ENCODE assay signal across 1 cellular context in the genomic region with DNA sequence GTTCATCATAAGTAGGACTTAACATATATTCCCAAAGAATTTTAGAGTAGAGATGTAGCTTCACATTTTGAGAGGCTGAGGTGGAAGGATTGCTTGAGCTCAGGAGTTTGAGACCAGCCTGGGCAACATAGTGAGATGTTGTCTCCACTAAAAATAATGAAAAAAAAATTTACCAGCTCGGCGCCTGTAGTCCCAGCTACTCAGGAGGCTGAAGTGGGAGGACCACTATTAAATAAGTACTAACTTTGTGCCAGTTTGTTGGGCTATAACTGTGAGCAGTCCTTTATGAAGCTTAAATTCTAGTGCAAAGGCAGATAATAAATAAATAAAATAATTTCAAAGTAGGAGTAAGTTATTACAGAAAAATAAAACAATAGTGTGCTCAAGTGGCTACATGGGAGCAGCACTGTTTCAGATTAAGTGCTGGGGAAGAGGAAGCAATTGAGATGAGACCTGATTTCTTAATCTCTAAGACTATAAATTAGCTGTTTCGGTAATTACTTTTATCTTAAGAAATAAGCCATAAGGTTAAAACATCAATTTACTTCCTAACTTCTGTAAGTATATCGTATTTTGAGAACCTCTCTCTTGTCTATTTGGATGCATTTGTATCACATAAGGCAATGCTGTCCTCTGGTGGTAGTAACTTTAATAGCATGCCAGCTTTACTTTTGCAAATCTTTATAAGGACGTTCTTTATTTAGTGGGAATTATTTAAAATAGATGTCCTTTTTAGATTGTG.
TF ChIP-seq lines count a peak whose summit lies in the region.

No MANE protein-coding gene starts in this region.

TF ChIP-seq in GM23338, 12 proteins besides CTCF, POLR2A, EP300 and RAD21 (continued from another document):
- TF ChIP-seq, protein P1, sequence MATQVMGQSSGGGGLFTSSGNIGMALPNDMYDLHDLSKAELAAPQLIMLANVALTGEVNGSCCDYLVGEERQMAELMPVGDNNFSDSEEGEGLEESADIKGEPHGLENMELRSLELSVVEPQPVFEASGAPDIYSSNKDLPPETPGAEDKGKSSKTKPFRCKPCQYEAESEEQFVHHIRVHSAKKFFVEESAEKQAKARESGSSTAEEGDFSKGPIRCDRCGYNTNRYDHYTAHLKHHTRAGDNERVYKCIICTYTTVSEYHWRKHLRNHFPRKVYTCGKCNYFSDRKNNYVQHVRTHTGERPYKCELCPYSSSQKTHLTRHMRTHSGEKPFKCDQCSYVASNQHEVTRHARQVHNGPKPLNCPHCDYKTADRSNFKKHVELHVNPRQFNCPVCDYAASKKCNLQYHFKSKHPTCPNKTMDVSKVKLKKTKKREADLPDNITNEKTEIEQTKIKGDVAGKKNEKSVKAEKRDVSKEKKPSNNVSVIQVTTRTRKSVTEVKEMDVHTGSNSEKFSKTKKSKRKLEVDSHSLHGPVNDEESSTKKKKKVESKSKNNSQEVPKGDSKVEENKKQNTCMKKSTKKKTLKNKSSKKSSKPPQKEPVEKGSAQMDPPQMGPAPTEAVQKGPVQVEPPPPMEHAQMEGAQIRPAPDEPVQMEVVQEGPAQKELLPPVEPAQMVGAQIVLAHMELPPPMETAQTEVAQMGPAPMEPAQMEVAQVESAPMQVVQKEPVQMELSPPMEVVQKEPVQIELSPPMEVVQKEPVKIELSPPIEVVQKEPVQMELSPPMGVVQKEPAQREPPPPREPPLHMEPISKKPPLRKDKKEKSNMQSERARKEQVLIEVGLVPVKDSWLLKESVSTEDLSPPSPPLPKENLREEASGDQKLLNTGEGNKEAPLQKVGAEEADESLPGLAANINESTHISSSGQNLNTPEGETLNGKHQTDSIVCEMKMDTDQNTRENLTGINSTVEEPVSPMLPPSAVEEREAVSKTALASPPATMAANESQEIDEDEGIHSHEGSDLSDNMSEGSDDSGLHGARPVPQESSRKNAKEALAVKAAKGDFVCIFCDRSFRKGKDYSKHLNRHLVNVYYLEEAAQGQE (IDR thresholded peaks at IDR 0.05; ENCODE audit: unreplicated experiment), result no peak
- TF ChIP-seq ETS1 (IDR thresholded peaks at IDR 0.05) (no peak), NANOG (IDR thresholded peaks at IDR 0.05; ENCODE audit: borderline replicate concordance) (no peak), EZH2phosphoT487 (IDR thresholded peaks at IDR 0.05; ENCODE audit: unreplicated experiment) (no peak), CREB1 (CRISPR knock-in tag; IDR thresholded peaks at IDR 0.05; ENCODE audit: low read depth) (no peak), JUNB (IDR thresholded peaks at IDR 0.05; ENCODE audit: unreplicated experiment) (no peak), EZH2 (IDR thresholded peaks at IDR 0.05; ENCODE audit: low read depth, unreplicated experiment) (no peak)
- TF ChIP-seq, protein P2, sequence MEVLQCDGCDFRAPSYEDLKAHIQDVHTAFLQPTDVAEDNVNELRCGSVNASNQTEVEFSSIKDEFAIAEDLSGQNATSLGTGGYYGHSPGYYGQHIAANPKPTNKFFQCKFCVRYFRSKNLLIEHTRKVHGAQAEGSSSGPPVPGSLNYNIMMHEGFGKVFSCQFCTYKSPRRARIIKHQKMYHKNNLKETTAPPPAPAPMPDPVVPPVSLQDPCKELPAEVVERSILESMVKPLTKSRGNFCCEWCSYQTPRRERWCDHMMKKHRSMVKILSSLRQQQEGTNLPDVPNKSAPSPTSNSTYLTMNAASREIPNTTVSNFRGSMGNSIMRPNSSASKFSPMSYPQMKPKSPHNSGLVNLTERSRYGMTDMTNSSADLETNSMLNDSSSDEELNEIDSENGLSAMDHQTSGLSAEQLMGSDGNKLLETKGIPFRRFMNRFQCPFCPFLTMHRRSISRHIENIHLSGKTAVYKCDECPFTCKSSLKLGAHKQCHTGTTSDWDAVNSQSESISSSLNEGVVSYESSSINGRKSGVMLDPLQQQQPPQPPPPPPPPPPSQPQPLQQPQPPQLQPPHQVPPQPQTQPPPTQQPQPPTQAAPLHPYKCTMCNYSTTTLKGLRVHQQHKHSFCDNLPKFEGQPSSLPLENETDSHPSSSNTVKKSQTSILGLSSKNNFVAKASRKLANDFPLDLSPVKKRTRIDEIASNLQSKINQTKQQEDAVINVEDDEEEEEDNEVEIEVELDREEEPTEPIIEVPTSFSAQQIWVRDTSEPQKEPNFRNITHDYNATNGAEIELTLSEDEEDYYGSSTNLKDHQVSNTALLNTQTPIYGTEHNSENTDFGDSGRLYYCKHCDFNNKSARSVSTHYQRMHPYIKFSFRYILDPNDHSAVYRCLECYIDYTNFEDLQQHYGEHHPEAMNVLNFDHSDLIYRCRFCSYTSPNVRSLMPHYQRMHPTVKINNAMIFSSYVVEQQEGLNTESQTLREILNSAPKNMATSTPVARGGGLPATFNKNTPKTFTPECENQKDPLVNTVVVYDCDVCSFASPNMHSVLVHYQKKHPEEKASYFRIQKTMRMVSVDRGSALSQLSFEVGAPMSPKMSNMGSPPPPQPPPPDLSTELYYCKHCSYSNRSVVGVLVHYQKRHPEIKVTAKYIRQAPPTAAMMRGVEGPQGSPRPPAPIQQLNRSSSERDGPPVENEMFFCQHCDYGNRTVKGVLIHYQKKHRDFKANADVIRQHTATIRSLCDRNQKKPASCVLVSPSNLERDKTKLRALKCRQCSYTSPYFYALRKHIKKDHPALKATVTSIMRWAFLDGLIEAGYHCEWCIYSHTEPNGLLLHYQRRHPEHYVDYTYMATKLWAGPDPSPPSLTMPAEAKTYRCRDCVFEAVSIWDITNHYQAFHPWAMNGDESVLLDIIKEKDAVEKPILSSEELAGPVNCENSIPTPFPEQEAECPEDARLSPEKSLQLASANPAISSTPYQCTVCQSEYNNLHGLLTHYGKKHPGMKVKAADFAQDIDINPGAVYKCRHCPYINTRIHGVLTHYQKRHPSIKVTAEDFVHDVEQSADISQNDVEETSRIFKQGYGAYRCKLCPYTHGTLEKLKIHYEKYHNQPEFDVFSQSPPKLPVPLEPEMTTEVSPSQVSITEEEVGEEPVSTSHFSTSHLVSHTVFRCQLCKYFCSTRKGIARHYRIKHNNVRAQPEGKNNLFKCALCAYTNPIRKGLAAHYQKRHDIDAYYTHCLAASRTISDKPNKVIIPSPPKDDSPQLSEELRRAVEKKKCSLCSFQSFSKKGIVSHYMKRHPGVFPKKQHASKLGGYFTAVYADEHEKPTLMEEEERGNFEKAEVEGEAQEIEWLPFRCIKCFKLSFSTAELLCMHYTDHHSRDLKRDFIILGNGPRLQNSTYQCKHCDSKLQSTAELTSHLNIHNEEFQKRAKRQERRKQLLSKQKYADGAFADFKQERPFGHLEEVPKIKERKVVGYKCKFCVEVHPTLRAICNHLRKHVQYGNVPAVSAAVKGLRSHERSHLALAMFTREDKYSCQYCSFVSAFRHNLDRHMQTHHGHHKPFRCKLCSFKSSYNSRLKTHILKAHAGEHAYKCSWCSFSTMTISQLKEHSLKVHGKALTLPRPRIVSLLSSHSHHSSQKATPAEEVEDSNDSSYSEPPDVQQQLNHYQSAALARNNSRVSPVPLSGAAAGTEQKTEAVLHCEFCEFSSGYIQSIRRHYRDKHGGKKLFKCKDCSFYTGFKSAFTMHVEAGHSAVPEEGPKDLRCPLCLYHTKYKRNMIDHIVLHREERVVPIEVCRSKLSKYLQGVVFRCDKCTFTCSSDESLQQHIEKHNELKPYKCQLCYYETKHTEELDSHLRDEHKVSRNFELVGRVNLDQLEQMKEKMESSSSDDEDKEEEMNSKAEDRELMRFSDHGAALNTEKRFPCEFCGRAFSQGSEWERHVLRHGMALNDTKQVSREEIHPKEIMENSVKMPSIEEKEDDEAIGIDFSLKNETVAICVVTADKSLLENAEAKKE (CRISPR knock-in tag; IDR thresholded peaks at IDR 0.05), result no peak
